In the genomic region with DNA sequence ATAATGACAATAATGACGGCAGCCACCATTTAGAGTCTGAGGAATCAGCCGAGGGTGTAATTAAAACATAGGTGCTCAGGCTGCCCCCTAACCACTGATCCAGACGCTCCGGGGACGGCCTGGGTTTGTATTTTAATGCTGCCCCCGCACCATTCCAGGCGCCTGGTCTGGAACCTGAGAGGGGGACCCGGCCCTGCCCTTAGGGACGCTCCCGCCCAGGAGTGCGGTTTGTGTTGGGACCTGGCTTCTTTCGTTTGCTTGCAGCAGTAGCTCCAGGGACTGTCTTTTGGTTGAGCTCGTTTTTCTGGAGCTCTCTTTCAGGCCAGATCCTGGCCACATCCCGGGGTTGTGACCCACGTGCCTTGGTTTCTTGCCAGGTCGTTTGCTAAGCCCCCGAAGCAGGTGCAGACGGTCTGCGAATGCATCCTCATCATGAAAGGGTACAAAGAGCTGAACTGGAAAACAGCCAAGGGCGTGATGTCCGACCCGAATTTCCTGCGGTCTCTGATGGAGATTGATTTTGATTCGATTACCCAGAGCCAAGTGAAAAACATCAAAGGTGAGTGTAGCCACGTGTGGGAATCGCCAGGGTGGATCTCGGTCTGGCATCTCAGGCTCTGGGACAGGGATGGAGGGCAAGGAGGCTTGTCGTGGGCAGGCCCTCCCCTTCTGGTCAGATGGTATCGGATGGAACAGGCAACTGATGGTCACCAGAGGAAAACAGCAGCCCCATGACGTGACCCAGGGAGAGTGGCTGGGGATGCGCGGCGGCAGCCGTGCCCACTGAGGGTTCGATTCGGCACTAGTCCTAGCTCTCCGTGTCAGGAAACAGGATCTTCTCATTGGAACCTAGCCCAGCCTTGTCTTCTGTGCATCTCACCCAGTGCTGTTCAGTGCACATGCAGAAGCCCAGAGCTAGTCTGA, we compare ENCODE assay signal across 23 cellular contexts.
DNase-seq lines count a peak whose midpoint lies in the region; ATAC-seq, FAIRE-seq and TF ChIP-seq lines count a peak whose summit lies in the region.
"Had no signal": no experiment of that assay in that cellular context is flagged by ENCODE, and none has a peak within 500 bp of the region (broad histone marks: within the 10 kb centered on the region; RNA-seq: fewer than 3 reads in every experiment).

No MANE protein-coding gene starts in this region.

- no peaks in the 10 kb centered on the region for H3K36me3 Mint-ChIP-seq in stimulated activated memory B cell treated with anti-CD40 and anti-IgM and Interleukin-4, amounts not matched to agents 10 μg/mL and 1 μg/mL and 100 μg/mL, for 72 hours
- H3K36me3 Mint-ChIP-seq: activated naive CD8-positive, alpha-beta T cell treated with anti-CD3 and anti-CD28 coated beads for 36 hours; memory B cell; type B pancreatic cell had no signal

- no peak overlapping the region for H3K9ac ChIP-seq in kidney (ENCODE audit: low read length in 2 of 2)

- no peak overlapping the region for H3K4me3 ChIP-seq in right cardiac atrium (ENCODE audit: low read length)
- no peak overlapping the region for H3K4me3 ChIP-seq in kidney (ENCODE audit: low read length in 2 of 2)
- H3K4me3 ChIP-seq: esophagus squamous epithelium, GM23338, hepatocyte had no signal

- 79% methylated on average over 37 of the region's 37 CpGs for WGBS in right cardiac atrium

- no peaks in the 10 kb centered on the region for H3K36me3 ChIP-seq in kidney (ENCODE audit: control insufficient read depth in 1 of 2, insufficient read depth in 2 of 2, low read length in 2 of 2)
- H3K36me3 ChIP-seq: esophagus squamous epithelium had no signal

- intact Hi-C loops in cardiac septum (cut with DNase I) (loop anchor here (10.0 kb wide), 1 partner anchor 116 kb away; no protein-coding TSS in a partner anchor), right cardiac atrium (cut with DNase I) (loop anchor here (5.0 to 10.0 kb wide), 3 partner anchors 73 to 126 kb away; no protein-coding TSS in a partner anchor), kidney (cut with DNase I) (loop anchor here (10.0 kb wide), 1 partner anchor 76 kb away; no protein-coding TSS in a partner anchor)

- FAIRE-seq in kidney (lab: Jason Lieb, UNC): no peak

- H3K4me1 ChIP-seq in right cardiac atrium (ENCODE audit: control insufficient read depth, insufficient read depth, low read length) (no peaks in the 10 kb centered on the region), kidney (ENCODE audit: control insufficient read depth in 1 of 2, insufficient read depth in 1 of 2, low read depth in 1 of 2, low read length in 2 of 2) (no peaks in the 10 kb centered on the region)

- H3K4me1 Mint-ChIP-seq in stimulated activated memory B cell treated with anti-CD40 and anti-IgM and Interleukin-4, amounts not matched to agents 10 μg/mL and 1 μg/mL and 100 μg/mL, for 72 hours: peaks cover 8% of the 10 kb centered on the region
- H3K4me1 Mint-ChIP-seq: GM23338 had no signal

- no peak overlapping the region for H3K4me3 Mint-ChIP-seq in stimulated activated memory B cell treated with anti-CD40 and anti-IgM and Interleukin-4, amounts not matched to agents 10 μg/mL and 1 μg/mL and 100 μg/mL, for 72 hours
- H3K4me3 Mint-ChIP-seq: activated naive CD8-positive, alpha-beta T cell treated with anti-CD3 and anti-CD28 coated beads for 36 hours; dendritic cell treated with granulocyte-macrophage colony-stimulating factor and Interleukin-4, amounts not matched to agents 40 ng/mL and 50 ng/mL, for 4 days; GM23338; memory B cell; type B pancreatic cell had no signal

- H3K27ac ChIP-seq in right cardiac atrium (ENCODE audit: low read length) (no peak overlapping the region), kidney (ENCODE audit: low read depth in 2 of 2, low read length in 2 of 2) (no peak overlapping the region)
- H3K27ac ChIP-seq: VCaP had no signal

- H3K9me3 ChIP-seq in right cardiac atrium (ENCODE audit: control insufficient read depth, low read length) (no peaks in the 10 kb centered on the region), kidney (ENCODE audit: control insufficient read depth in 1 of 2, low read length in 2 of 2) (no peaks in the 10 kb centered on the region)
- H3K9me3 ChIP-seq: esophagus squamous epithelium had no signal

- no peaks in the 10 kb centered on the region for H3K9me3 Mint-ChIP-seq in stimulated activated memory B cell treated with anti-CD40 and anti-IgM and Interleukin-4, amounts not matched to agents 10 μg/mL and 1 μg/mL and 100 μg/mL, for 72 hours
- H3K9me3 Mint-ChIP-seq: activated naive CD8-positive, alpha-beta T cell treated with anti-CD3 and anti-CD28 coated beads for 36 hours; dendritic cell treated with granulocyte-macrophage colony-stimulating factor and Interleukin-4, amounts not matched to agents 40 ng/mL and 50 ng/mL, for 4 days; memory B cell; type B pancreatic cell had no signal

- no peaks in the 10 kb centered on the region for H3K27me3 ChIP-seq in right cardiac atrium (ENCODE audit: control insufficient read depth, insufficient read depth)
- H3K27me3 ChIP-seq: hepatocyte had no signal

- H3K27me3 Mint-ChIP-seq in stimulated activated memory B cell treated with anti-CD40 and anti-IgM and Interleukin-4, amounts not matched to agents 10 μg/mL and 1 μg/mL and 100 μg/mL, for 72 hours: peaks cover 4% of the 10 kb centered on the region
- H3K27me3 Mint-ChIP-seq: activated naive CD8-positive, alpha-beta T cell treated with anti-CD3 and anti-CD28 coated beads for 36 hours had no signal

- H3K27ac Mint-ChIP-seq in stimulated activated memory B cell treated with anti-CD40 and anti-IgM and Interleukin-4, amounts not matched to agents 10 μg/mL and 1 μg/mL and 100 μg/mL, for 72 hours: no peak overlapping the region
- H3K27ac Mint-ChIP-seq: dendritic cell treated with granulocyte-macrophage colony-stimulating factor and Interleukin-4, amounts not matched to agents 40 ng/mL and 50 ng/mL, for 4 days; GM23338 had no signal

- TF ChIP-seq CTCF in kidney (IDR thresholded peaks at IDR 0.05; ENCODE audit: borderline replicate concordance, extremely low read depth, insufficient read depth): no peak

- DNase-seq in cardiac septum (ENCODE audit: low spot score) (peak; percentile 72), right cardiac atrium (no peak), NCI-H774 (lab: John Stamatoyannopoulos, UW) (peak; percentile 44), kidney (peak; percentile 51), OCI-M2 (lab: John Stamatoyannopoulos, UW; ENCODE audit: unreplicated experiment) (no peak)
- DNase-seq: activated CD4-positive, alpha-beta T cell treated with anti-CD3 and anti-CD28 coated beads for 48 hours; activated effector memory CD4-positive, alpha-beta T cell treated with anti-CD3 and anti-CD28 coated beads, Interleukin-2, amount 50 U/mL, for 16 hours; activated naive CD8-positive, alpha-beta T cell treated with anti-CD3 and anti-CD28 coated beads for 36 hours; activated T-cell treated with anti-CD3 and anti-CD28 coated beads, Interleukin-2, amount 50 U/mL, for 1 hour; esophagus squamous epithelium; foreskin melanocyte; NCI-H2081 treated with DMSO at 0.1 percent for 48 hours; NCI-H510A; stimulated activated CD4-positive, alpha-beta T cell treated with anti-CD3 and anti-CD28 coated beads, Interleukin-2, amount 100 ng/mL, for 48 hours had no signal

- ATAC-seq in right cardiac atrium (no peak), GM21825 (IDR thresholded peaks at IDR 0.05; ENCODE audit: unreplicated experiment) (no peak), GM18858 (IDR thresholded peaks at IDR 0.05; ENCODE audit: unreplicated experiment) (no peak)
- ATAC-seq in stimulated activated memory B cell treated with anti-CD40 and anti-IgM and Interleukin-4, amounts not matched to agents 10 μg/mL and 1 μg/mL and 100 μg/mL, for 72 hours: peak; percentile 3
- ATAC-seq: GM23338 had no signal

Comparison
In these comparisons a context has a peak if more than half of its experiments do, and no peak if none do; other contexts are left out.
1. DNase-seq: peak in cardiac septum (single experiment), NCI-H774 (single experiment) and kidney (single experiment); none in right cardiac atrium (0 of 3) and OCI-M2 (single experiment).